ENCODE assay signal across 1 cellular context in the genomic region with DNA sequence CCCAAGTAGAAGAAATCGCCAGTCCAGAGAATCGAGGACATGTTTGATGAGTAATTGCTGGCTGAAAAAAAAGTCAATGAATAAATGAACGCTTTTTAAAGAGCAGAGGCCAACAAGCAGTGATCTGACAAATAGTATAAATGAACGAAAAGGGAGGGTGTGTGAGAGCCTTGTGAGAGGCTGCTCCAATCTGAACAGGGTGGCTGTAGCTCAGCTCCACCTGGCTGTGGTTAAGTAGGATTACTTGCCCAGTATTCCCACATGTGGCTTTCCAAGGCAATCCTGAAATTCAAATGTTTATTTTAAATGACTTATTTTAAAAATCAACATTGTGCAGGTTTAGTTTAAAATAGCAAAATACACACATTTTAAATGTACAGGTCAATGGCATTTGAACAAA.
TF ChIP-seq lines count a peak whose summit lies in the region.

No MANE protein-coding gene starts in this region.

TF ChIP-seq in IMR-90, 13 proteins besides CTCF, POLR2A, EP300 and RAD21:
- TF ChIP-seq RCOR1 (IDR thresholded peaks at IDR 0.05; ENCODE audit: insufficient replicate concordance, low read length) = no peak
- TF ChIP-seq SMC3 (IDR thresholded peaks at IDR 0.05; ENCODE audit: low read depth, low read length) = no peak
- no peak for TF ChIP-seq NFE2L2 (IDR thresholded peaks at IDR 0.05; ENCODE audit: low read depth, low read length)
